10 cellular contexts compared by ENCODE assay signal in genomic region chr4:26787461-26788340, GRCh38.
DNase-seq lines count a peak whose midpoint lies in the region; FAIRE-seq and TF ChIP-seq lines count a peak whose summit lies in the region.
"Had no signal": no experiment of that assay in that cellular context is flagged by ENCODE, and none has a peak within 500 bp of the region (broad histone marks: within the 10 kb centered on the region; RNA-seq: fewer than 3 reads in every experiment).

No MANE protein-coding gene starts in this region.

- peak; percentile 56 for DNase-seq in NCI-H2196 (lab: John Stamatoyannopoulos, UW; ENCODE audit: unreplicated experiment)
- no peak for DNase-seq in NCI-H2196 treated with DMSO at 0.1 percent for 48 hours (lab: John Stamatoyannopoulos, UW; ENCODE audit: unreplicated experiment)
- peak; percentile 32 for DNase-seq in HS-5 (ENCODE audit: low read depth)
- peak; percentile 52 for DNase-seq in UCSD-AML1 (lab: John Stamatoyannopoulos, UW; ENCODE audit: unreplicated experiment)
- DNase-seq in epithelial cell of proximal tubule (ENCODE audit: low read depth): peak; percentile 6
- DNase-seq in osteoblast (ENCODE audit: insufficient read length, low spot score, missing footprints): peak; percentile 82
- peak; percentile 32 to 38 for DNase-seq in uterus
- DNase-seq in GM12891 (ENCODE audit: insufficient read length, low spot score): no peak

- H3K27me3 ChIP-seq in osteoblast (ENCODE audit: insufficient read depth, low read length) (no peaks in the 10 kb centered on the region), uterus (no peaks in the 10 kb centered on the region)

- H3K4me2 ChIP-seq in osteoblast (ENCODE audit: insufficient read depth, low read length): peak overlapping the region; percentile 68

- FAIRE-seq in GM12891 (lab: Jason Lieb, UNC): no peak
- FAIRE-seq: colon had no signal

- intact Hi-C loops in uterus (cut with DNase I; ENCODE audit: low total_unique reads): no loop called here

- H3K27ac ChIP-seq in osteoblast (ENCODE audit: low read depth, low read length) (peak overlapping the region; percentile 37), uterus (peak overlapping the region; percentile 41 to 54)

- H3K9me3 ChIP-seq in osteoblast (ENCODE audit: low read depth, low read length): no peaks in the 10 kb centered on the region
- no peaks in the 10 kb centered on the region for H3K9me3 ChIP-seq in uterus
- H3K9me3 ChIP-seq: Caco-2 had no signal

- H3K4me1 ChIP-seq in osteoblast (ENCODE audit: insufficient read depth, low read length): peaks cover 17% of the 10 kb centered on the region
- peaks cover 3 to 4% of the 10 kb centered on the region in 2 donors for H3K4me1 ChIP-seq in uterus
- H3K4me1 ChIP-seq: Caco-2 had no signal

- no peaks in the 10 kb centered on the region for H3K36me3 ChIP-seq in osteoblast (ENCODE audit: insufficient read depth, low read length)
- no peaks in the 10 kb centered on the region for H3K36me3 ChIP-seq in uterus

- H2AFZ ChIP-seq in osteoblast (ENCODE audit: low read length): no peak overlapping the region

- TF ChIP-seq CTCF in epithelial cell of proximal tubule (conservative IDR thresholded peaks at IDR 0.05; ENCODE audit: low read depth, low read length): peak; percentile 40
- TF ChIP-seq CTCF in osteoblast (IDR thresholded peaks at IDR 0.05; ENCODE audit: extremely low read depth, low read depth, low read length): peak; percentile 44
- TF ChIP-seq CTCF in uterus (IDR thresholded peaks at IDR 0.05): peak in 3 of 4 experiments; percentile 6 to 34 (median 19)

- no peak for TF ChIP-seq POLR2A in uterus (IDR thresholded peaks at IDR 0.05)
- TF ChIP-seq POLR2A in GM12891 (IDR thresholded peaks at IDR 0.05; ENCODE audit: low read depth, low read length): no peak

- no peaks in the 10 kb centered on the region for H4K20me1 ChIP-seq in osteoblast (ENCODE audit: insufficient read depth, low read length)

- H3K79me2 ChIP-seq in osteoblast (ENCODE audit: insufficient read depth, low read length): no peaks in the 10 kb centered on the region

- no peak overlapping the region for H3K4me3 ChIP-seq in epithelial cell of proximal tubule (ENCODE audit: low read depth, low read length)
- peak overlapping the region; percentile 0 for H3K4me3 ChIP-seq in osteoblast (ENCODE audit: insufficient read depth, low read length)
- no peak overlapping the region for H3K4me3 ChIP-seq in uterus

TF ChIP-seq in GM12891, 5 proteins besides CTCF, POLR2A, EP300 and RAD21:
- TF ChIP-seq TAF1 (IDR thresholded peaks at IDR 0.05; ENCODE audit: low read depth, low read length) (no peak), PAX5 (IDR thresholded peaks at IDR 0.05; ENCODE audit: insufficient read depth, low read length, severe bottlenecking) (no peak), POLR2AphosphoS5 (IDR thresholded peaks at IDR 0.05; ENCODE audit: low read depth, low read length) (no peak), POU2F2 (IDR thresholded peaks at IDR 0.05; ENCODE audit: low read depth, low read length) (no peak), SPI1 (IDR thresholded peaks at IDR 0.05; ENCODE audit: low read depth, low read length) (no peak)

Comparison
In these comparisons a context has a peak if more than half of its experiments do, and no peak if none do; other contexts are left out.
1. DNase-seq: peak in NCI-H2196 (single experiment), HS-5 (single experiment), UCSD-AML1 (single experiment), epithelial cell of proximal tubule (single experiment), osteoblast (single experiment) and uterus (2 of 2); none in NCI-H2196 treated with DMSO at 0.1 percent for 48 hours (single experiment) and GM12891 (single experiment).
2. Peak in every context shown above with its lines, with median percentiles within 50 percentile points of each other: CTCF ChIP-seq.